ENCODE assay signal across 1 cellular context in the genomic region with DNA sequence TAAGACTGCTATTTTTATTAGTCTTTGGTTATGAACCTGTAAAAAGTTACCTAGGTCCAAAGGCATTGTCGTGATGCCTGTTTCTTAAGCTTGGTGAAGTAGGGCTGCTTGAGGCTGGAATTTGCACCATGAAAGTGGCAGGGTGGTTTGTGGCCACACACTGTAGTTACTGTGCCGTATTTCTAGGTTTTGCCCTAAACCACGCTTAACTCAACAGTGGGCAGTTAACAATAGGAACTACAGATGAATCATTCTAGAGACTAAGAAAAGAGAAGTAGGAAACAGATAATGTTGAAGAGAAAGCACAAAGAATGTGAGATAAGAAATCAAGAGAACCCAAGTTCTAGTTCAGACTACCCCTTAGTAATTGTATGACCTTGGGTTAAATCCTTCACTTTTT.
TF ChIP-seq lines count a peak whose summit lies in the region.

No MANE protein-coding gene starts in this region.

TF ChIP-seq in WTC11, 78 proteins besides CTCF, POLR2A, EP300 and RAD21:
- TF ChIP-seq, protein P1, sequence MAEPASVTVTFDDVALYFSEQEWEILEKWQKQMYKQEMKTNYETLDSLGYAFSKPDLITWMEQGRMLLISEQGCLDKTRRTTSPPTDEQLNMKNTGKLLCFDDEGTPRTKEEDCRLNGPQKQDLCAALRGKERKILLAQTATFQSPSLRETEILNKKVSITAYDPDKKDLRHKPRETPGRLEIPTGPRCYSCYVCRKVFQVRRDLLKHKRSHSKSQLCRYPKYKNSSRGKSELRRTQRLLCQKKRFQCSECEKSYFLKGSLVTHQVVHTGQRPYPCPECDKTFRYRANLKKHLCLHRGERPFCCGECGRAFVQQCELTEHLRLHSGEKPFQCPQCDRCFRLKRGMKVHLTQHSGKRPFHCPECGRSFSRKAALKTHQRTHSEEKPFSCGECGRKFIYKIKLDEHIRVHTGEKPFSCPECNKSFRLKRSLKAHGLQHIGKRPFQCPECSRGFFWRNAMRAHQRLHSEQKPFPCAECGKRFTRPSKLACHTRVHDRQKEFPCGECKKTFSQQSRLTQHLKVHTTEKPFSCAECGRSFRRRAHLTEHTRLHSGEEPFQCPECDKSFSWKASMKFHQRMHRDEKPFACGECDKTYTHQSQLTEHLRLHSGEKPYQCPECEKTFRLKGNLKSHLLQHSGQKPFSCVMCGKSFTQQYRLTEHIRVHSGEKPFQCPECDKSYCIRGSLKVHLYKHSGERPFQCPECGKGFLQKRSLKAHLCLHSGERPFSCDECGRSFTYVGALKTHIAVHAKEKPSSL (CRISPR knock-in tag; conservative IDR thresholded peaks at IDR 0.05), result no peak
- TF ChIP-seq NR3C1 (CRISPR knock-in tag; conservative IDR thresholded peaks at IDR 0.05; ENCODE audit: low read depth) (no peak), SMAD4 (CRISPR knock-in tag; IDR thresholded peaks at IDR 0.05) (no peak), ZNF232 (CRISPR knock-in tag; IDR thresholded peaks at IDR 0.05) (no peak), RELA (CRISPR knock-in tag; IDR thresholded peaks at IDR 0.05; ENCODE audit: borderline replicate concordance) (no peak), OVOL2 (CRISPR knock-in tag; IDR thresholded peaks at IDR 0.05; ENCODE audit: borderline replicate concordance) (no peak), ELF4 (CRISPR knock-in tag; IDR thresholded peaks at IDR 0.05; ENCODE audit: low read depth) (no peak), JUN (CRISPR knock-in tag; IDR thresholded peaks at IDR 0.05) (no peak)
- TF ChIP-seq, protein P2, sequence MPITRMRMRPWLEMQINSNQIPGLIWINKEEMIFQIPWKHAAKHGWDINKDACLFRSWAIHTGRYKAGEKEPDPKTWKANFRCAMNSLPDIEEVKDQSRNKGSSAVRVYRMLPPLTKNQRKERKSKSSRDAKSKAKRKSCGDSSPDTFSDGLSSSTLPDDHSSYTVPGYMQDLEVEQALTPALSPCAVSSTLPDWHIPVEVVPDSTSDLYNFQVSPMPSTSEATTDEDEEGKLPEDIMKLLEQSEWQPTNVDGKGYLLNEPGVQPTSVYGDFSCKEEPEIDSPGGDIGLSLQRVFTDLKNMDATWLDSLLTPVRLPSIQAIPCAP (CRISPR knock-in tag; IDR thresholded peaks at IDR 0.05), result no peak
- TF ChIP-seq, protein P3, sequence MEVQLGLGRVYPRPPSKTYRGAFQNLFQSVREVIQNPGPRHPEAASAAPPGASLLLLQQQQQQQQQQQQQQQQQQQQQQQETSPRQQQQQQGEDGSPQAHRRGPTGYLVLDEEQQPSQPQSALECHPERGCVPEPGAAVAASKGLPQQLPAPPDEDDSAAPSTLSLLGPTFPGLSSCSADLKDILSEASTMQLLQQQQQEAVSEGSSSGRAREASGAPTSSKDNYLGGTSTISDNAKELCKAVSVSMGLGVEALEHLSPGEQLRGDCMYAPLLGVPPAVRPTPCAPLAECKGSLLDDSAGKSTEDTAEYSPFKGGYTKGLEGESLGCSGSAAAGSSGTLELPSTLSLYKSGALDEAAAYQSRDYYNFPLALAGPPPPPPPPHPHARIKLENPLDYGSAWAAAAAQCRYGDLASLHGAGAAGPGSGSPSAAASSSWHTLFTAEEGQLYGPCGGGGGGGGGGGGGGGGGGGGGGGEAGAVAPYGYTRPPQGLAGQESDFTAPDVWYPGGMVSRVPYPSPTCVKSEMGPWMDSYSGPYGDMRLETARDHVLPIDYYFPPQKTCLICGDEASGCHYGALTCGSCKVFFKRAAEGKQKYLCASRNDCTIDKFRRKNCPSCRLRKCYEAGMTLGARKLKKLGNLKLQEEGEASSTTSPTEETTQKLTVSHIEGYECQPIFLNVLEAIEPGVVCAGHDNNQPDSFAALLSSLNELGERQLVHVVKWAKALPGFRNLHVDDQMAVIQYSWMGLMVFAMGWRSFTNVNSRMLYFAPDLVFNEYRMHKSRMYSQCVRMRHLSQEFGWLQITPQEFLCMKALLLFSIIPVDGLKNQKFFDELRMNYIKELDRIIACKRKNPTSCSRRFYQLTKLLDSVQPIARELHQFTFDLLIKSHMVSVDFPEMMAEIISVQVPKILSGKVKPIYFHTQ (CRISPR knock-in tag; IDR thresholded peaks at IDR 0.05), result no peak
- TF ChIP-seq, protein P4, sequence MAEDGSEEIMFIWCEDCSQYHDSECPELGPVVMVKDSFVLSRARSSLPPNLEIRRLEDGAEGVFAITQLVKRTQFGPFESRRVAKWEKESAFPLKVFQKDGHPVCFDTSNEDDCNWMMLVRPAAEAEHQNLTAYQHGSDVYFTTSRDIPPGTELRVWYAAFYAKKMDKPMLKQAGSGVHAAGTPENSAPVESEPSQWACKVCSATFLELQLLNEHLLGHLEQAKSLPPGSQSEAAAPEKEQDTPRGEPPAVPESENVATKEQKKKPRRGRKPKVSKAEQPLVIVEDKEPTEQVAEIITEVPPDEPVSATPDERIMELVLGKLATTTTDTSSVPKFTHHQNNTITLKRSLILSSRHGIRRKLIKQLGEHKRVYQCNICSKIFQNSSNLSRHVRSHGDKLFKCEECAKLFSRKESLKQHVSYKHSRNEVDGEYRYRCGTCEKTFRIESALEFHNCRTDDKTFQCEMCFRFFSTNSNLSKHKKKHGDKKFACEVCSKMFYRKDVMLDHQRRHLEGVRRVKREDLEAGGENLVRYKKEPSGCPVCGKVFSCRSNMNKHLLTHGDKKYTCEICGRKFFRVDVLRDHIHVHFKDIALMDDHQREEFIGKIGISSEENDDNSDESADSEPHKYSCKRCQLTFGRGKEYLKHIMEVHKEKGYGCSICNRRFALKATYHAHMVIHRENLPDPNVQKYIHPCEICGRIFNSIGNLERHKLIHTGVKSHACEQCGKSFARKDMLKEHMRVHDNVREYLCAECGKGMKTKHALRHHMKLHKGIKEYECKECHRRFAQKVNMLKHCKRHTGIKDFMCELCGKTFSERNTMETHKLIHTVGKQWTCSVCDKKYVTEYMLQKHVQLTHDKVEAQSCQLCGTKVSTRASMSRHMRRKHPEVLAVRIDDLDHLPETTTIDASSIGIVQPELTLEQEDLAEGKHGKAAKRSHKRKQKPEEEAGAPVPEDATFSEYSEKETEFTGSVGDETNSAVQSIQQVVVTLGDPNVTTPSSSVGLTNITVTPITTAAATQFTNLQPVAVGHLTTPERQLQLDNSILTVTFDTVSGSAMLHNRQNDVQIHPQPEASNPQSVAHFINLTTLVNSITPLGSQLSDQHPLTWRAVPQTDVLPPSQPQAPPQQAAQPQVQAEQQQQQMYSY (CRISPR knock-in tag; IDR thresholded peaks at IDR 0.05), result no peak
- TF ChIP-seq, protein P5, sequence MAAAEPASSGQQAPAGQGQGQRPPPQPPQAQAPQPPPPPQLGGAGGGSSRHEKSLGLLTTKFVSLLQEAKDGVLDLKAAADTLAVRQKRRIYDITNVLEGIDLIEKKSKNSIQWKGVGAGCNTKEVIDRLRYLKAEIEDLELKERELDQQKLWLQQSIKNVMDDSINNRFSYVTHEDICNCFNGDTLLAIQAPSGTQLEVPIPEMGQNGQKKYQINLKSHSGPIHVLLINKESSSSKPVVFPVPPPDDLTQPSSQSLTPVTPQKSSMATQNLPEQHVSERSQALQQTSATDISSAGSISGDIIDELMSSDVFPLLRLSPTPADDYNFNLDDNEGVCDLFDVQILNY (CRISPR knock-in tag; IDR thresholded peaks at IDR 0.05), result no peak
- TF ChIP-seq, protein P6, sequence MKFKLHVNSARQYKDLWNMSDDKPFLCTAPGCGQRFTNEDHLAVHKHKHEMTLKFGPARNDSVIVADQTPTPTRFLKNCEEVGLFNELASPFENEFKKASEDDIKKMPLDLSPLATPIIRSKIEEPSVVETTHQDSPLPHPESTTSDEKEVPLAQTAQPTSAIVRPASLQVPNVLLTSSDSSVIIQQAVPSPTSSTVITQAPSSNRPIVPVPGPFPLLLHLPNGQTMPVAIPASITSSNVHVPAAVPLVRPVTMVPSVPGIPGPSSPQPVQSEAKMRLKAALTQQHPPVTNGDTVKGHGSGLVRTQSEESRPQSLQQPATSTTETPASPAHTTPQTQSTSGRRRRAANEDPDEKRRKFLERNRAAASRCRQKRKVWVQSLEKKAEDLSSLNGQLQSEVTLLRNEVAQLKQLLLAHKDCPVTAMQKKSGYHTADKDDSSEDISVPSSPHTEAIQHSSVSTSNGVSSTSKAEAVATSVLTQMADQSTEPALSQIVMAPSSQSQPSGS (CRISPR knock-in tag; IDR thresholded peaks at IDR 0.05; ENCODE audit: borderline replicate concordance, low read depth), result no peak
TF ChIP-seq in WTC11: peak in this region for 0.
